16 cellular contexts compared by ENCODE assay signal in genomic region chrX:8724176-8724757, GRCh38. TPM values are rescaled to one million over a fixed set of nuclear protein-coding genes. Genes with fewer than 3 reads are reported as not detected.
DNase-seq lines count a peak whose midpoint lies in the region; ATAC-seq, FAIRE-seq and TF ChIP-seq lines count a peak whose summit lies in the region.
"Had no signal": no experiment of that assay in that cellular context is flagged by ENCODE, and none has a peak within 500 bp of the region (broad histone marks: within the 10 kb centered on the region; RNA-seq: fewer than 3 reads in every experiment).

No MANE protein-coding gene starts in this region.

- no peak overlapping the region for H3K4me2 ChIP-seq in A549

- TF ChIP-seq EP300 in A549 (IDR thresholded peaks at IDR 0.05) = no peak

- no peaks in the 10 kb centered on the region for H3K9me3 Mint-ChIP-seq in stimulated activated effector memory CD8-positive, alpha-beta T cell treated with anti-CD3 and anti-CD28 coated beads, Interleukin-12 subunit alpha, Interleukin-12 subunit beta, amount 100 ng/mL, for 72 hours
- no peaks in the 10 kb centered on the region for H3K9me3 Mint-ChIP-seq in stimulated activated memory B cell treated with anti-CD40 and anti-IgM and Interleukin-4, amounts not matched to agents 10 μg/mL and 1 μg/mL and 100 μg/mL, for 72 hours
- no peaks in the 10 kb centered on the region for H3K9me3 Mint-ChIP-seq in CD8-positive, alpha-beta T cell
- H3K9me3 Mint-ChIP-seq: T-helper 1 cell treated with Interleukin-12 subunit alpha and Interleukin-12 subunit beta and Interleukin-4 antibody, amounts not matched to agents 30 μg/mL and 1 μg/mL, for 36 hours had no signal

- WGBS in A549 (ENCODE audit: missing lambda C conversion rate) = 11% methylated on average over 10 of the region's 10 CpGs
- 72 to 73% methylated on average over 9 to 10 of the region's 10 CpGs for WGBS in testis, 2 donors

- peak; percentile 68 to 86 for ATAC-seq in A549
- no peak for ATAC-seq in stimulated activated effector memory CD8-positive, alpha-beta T cell treated with anti-CD3 and anti-CD28 coated beads, Interleukin-12 subunit alpha, Interleukin-12 subunit beta, amount 100 ng/mL, for 72 hours
- no peak for ATAC-seq in stimulated activated memory B cell treated with anti-CD40 and anti-IgM and Interleukin-4, amounts not matched to agents 10 μg/mL and 1 μg/mL and 100 μg/mL, for 72 hours
- ATAC-seq in CD8-positive, alpha-beta T cell = no peak
- ATAC-seq: activated CD8-positive, alpha-beta memory T cell treated with anti-CD3 and anti-CD28 coated beads, Interleukin-2, amount 10 ng/mL, durations not matched to agents 7 days and 5 days; mucosa of descending colon had no signal

- intact Hi-C loops in testis (cut with DNase I; ENCODE audit: low total_unique reads) = no loop called here
- intact Hi-C loops in CD8-positive, alpha-beta T cell (cut with DNase I, micrococcal nuclease) = no loop called here

- no peak for TF ChIP-seq RAD21 in A549 (conservative IDR thresholded peaks at IDR 0.05 in 1 of 2, IDR thresholded peaks at IDR 0.05 in 1 of 2)

- POLR2A ChIA-PET in A549 (lab: Yijun Ruan, JAX) = no interaction called here
- POLR2A ChIA-PET in CD8-positive, alpha-beta T cell (lab: Charles Lee) = no interaction called here

- TF ChIP-seq CTCF in A549 (IDR thresholded peaks at IDR 0.05) (no peak), GM12874 (IDR thresholded peaks at IDR 0.05; ENCODE audit: insufficient read depth, low read depth, low read length) (peak; percentile 29; the same call in 1 of the 2 replicates), testis (IDR thresholded peaks at IDR 0.05) (no peak)
- no peak for TF ChIP-seq CTCF in CD8-positive, alpha-beta T cell (IDR thresholded peaks at IDR 0.05)

- H3K4me3 ChIP-seq in A549 = no peak overlapping the region
- no peak overlapping the region for H3K4me3 ChIP-seq in testis
- no peak overlapping the region for H3K4me3 ChIP-seq in CD8-positive, alpha-beta T cell (ENCODE audit: low read depth, low read length)
- H3K4me3 ChIP-seq: heart right ventricle, mucosa of descending colon, transverse colon had no signal

- TF ChIP-seq POLR2A in A549 (IDR thresholded peaks at IDR 0.05; ENCODE audit: low read length) = no peak
- TF ChIP-seq POLR2A in erythroblast (IDR thresholded peaks at IDR 0.05; ENCODE audit: low read length) = no peak
- TF ChIP-seq POLR2A in testis (IDR thresholded peaks at IDR 0.05) = no peak

- CTCF ChIA-PET in A549 (lab: Yijun Ruan, JAX) = interaction anchor here (0.9 to 1.8 kb wide), 2 partner anchors 14 to 321 kb away, joined by 3 to 8 read pairs; no protein-coding TSS in a partner anchor
- CTCF ChIA-PET in CD8-positive, alpha-beta T cell (lab: Charles Lee) = interaction anchor here (1.4 kb wide), 1 partner anchor 14 kb away, joined by 6 read pairs; no protein-coding TSS in a partner anchor

- no peaks in the 10 kb centered on the region for H3K4me1 Mint-ChIP-seq in stimulated activated effector memory CD8-positive, alpha-beta T cell treated with anti-CD3 and anti-CD28 coated beads, Interleukin-12 subunit alpha, Interleukin-12 subunit beta, amount 100 ng/mL, for 72 hours
- H3K4me1 Mint-ChIP-seq in stimulated activated memory B cell treated with anti-CD40 and anti-IgM and Interleukin-4, amounts not matched to agents 10 μg/mL and 1 μg/mL and 100 μg/mL, for 72 hours = no peaks in the 10 kb centered on the region
- H3K4me1 Mint-ChIP-seq in CD8-positive, alpha-beta T cell (ENCODE audit: low read depth) = no peaks in the 10 kb centered on the region
- H3K4me1 Mint-ChIP-seq: activated CD8-positive, alpha-beta memory T cell treated with anti-CD3 and anti-CD28 coated beads, Interleukin-2, amount 10 ng/mL, durations not matched to agents 7 days and 5 days; CD4-positive, alpha-beta memory T cell had no signal

- no peaks in the 10 kb centered on the region for H3K36me3 Mint-ChIP-seq in stimulated activated effector memory CD8-positive, alpha-beta T cell treated with anti-CD3 and anti-CD28 coated beads, Interleukin-12 subunit alpha, Interleukin-12 subunit beta, amount 100 ng/mL, for 72 hours
- H3K36me3 Mint-ChIP-seq in stimulated activated memory B cell treated with anti-CD40 and anti-IgM and Interleukin-4, amounts not matched to agents 10 μg/mL and 1 μg/mL and 100 μg/mL, for 72 hours = no peaks in the 10 kb centered on the region
- H3K36me3 Mint-ChIP-seq in CD8-positive, alpha-beta T cell = no peaks in the 10 kb centered on the region
- H3K36me3 Mint-ChIP-seq: activated CD8-positive, alpha-beta memory T cell treated with anti-CD3 and anti-CD28 coated beads, Interleukin-2, amount 10 ng/mL, durations not matched to agents 7 days and 5 days; CD4-positive, alpha-beta memory T cell had no signal

- H3K27ac ChIP-seq in A549 (no peak overlapping the region), testis (no peak overlapping the region)
- H3K27ac ChIP-seq in CD8-positive, alpha-beta T cell (ENCODE audit: low read depth, low read length) = no peak overlapping the region
- H3K27ac ChIP-seq: heart right ventricle, transverse colon had no signal

- H3K27ac Mint-ChIP-seq in stimulated activated effector memory CD8-positive, alpha-beta T cell treated with anti-CD3 and anti-CD28 coated beads, Interleukin-12 subunit alpha, Interleukin-12 subunit beta, amount 100 ng/mL, for 72 hours = no peak overlapping the region
- no peak overlapping the region for H3K27ac Mint-ChIP-seq in stimulated activated memory B cell treated with anti-CD40 and anti-IgM and Interleukin-4, amounts not matched to agents 10 μg/mL and 1 μg/mL and 100 μg/mL, for 72 hours
- no peak overlapping the region for H3K27ac Mint-ChIP-seq in CD8-positive, alpha-beta T cell
- H3K27ac Mint-ChIP-seq: activated CD8-positive, alpha-beta memory T cell treated with anti-CD3 and anti-CD28 coated beads, Interleukin-2, amount 10 ng/mL, durations not matched to agents 7 days and 5 days; CD4-positive, alpha-beta memory T cell; T-helper 1 cell treated with Interleukin-12 subunit alpha and Interleukin-12 subunit beta and Interleukin-4 antibody, amounts not matched to agents 30 μg/mL and 1 μg/mL, for 36 hours had no signal

- no peaks in the 10 kb centered on the region for H3K9me3 ChIP-seq in A549
- no peaks in the 10 kb centered on the region for H3K9me3 ChIP-seq in testis
- H3K9me3 ChIP-seq in CD8-positive, alpha-beta T cell (ENCODE audit: low read length) = no peaks in the 10 kb centered on the region
- H3K9me3 ChIP-seq: heart right ventricle, mucosa of descending colon, transverse colon had no signal

- no peaks in the 10 kb centered on the region for H3K27me3 ChIP-seq in testis
- no peaks in the 10 kb centered on the region for H3K27me3 ChIP-seq in CD8-positive, alpha-beta T cell (ENCODE audit: insufficient read depth, low read length)
- H3K27me3 ChIP-seq: transverse colon had no signal

- DNase-seq in A549 (ENCODE audit: low read depth in 1 of 2, low spot score in 1 of 2) = peak; percentile 11 to 40
- peak; percentile 27 for DNase-seq in NCI-H69 (lab: John Stamatoyannopoulos, UW)
- DNase-seq in erythroblast (lab: John Stamatoyannopoulos, UW) = peak; percentile 0 to 1
- no peak for DNase-seq in stimulated activated effector memory CD8-positive, alpha-beta T cell treated with anti-CD3 and anti-CD28 coated beads, Interleukin-12 subunit alpha, Interleukin-12 subunit beta, amount 100 ng/mL, for 72 hours (ENCODE audit: low spot score in 2 of 2)
- DNase-seq in testis = no peak
- DNase-seq in CD8-positive, alpha-beta T cell = no peak
- DNase-seq: activated CD8-positive, alpha-beta memory T cell treated with anti-CD3 and anti-CD28 coated beads, Interleukin-2, amount 10 ng/mL, durations not matched to agents 7 days and 5 days; amygdala; CD4-positive, alpha-beta memory T cell; heart right ventricle; mucosa of descending colon; NCI-H1048; transverse colon had no signal

- H3K4me1 ChIP-seq in A549 = no peaks in the 10 kb centered on the region
- no peaks in the 10 kb centered on the region for H3K4me1 ChIP-seq in testis
- H3K4me1 ChIP-seq in CD8-positive, alpha-beta T cell (ENCODE audit: insufficient read depth, low read length) = no peaks in the 10 kb centered on the region
- H3K4me1 ChIP-seq: heart right ventricle, transverse colon had no signal

- no peaks in the 10 kb centered on the region for H3K27me3 Mint-ChIP-seq in stimulated activated memory B cell treated with anti-CD40 and anti-IgM and Interleukin-4, amounts not matched to agents 10 μg/mL and 1 μg/mL and 100 μg/mL, for 72 hours
- peaks cover 27% of the 10 kb centered on the region for H3K27me3 Mint-ChIP-seq in CD8-positive, alpha-beta T cell (ENCODE audit: low read depth)

- FAIRE-seq in A549 (lab: Jason Lieb, UNC) = no peak

- H3K36me3 ChIP-seq in testis (ENCODE audit: low read depth, missing control alignments) = no peaks in the 10 kb centered on the region
- no peaks in the 10 kb centered on the region for H3K36me3 ChIP-seq in CD8-positive, alpha-beta T cell (ENCODE audit: insufficient read depth, low read length)
- H3K36me3 ChIP-seq: heart right ventricle, transverse colon had no signal

- H3K4me3 Mint-ChIP-seq in stimulated activated effector memory CD8-positive, alpha-beta T cell treated with anti-CD3 and anti-CD28 coated beads, Interleukin-12 subunit alpha, Interleukin-12 subunit beta, amount 100 ng/mL, for 72 hours = no peak overlapping the region
- H3K4me3 Mint-ChIP-seq in stimulated activated memory B cell treated with anti-CD40 and anti-IgM and Interleukin-4, amounts not matched to agents 10 μg/mL and 1 μg/mL and 100 μg/mL, for 72 hours = no peak overlapping the region
- no peak overlapping the region for H3K4me3 Mint-ChIP-seq in CD8-positive, alpha-beta T cell
- H3K4me3 Mint-ChIP-seq: activated CD8-positive, alpha-beta memory T cell treated with anti-CD3 and anti-CD28 coated beads, Interleukin-2, amount 10 ng/mL, durations not matched to agents 7 days and 5 days; CD4-positive, alpha-beta memory T cell; T-helper 1 cell treated with Interleukin-12 subunit alpha and Interleukin-12 subunit beta and Interleukin-4 antibody, amounts not matched to agents 30 μg/mL and 1 μg/mL, for 36 hours had no signal

TF ChIP-seq in A549, 52 proteins besides CTCF, POLR2A, EP300 and RAD21 (continues in another document):
- TF ChIP-seq MAZ (IDR thresholded peaks at IDR 0.05; ENCODE audit: borderline replicate concordance, low read depth, low read length) (no peak), HOXB13 (CRISPR knock-in tag; IDR thresholded peaks at IDR 0.05; ENCODE audit: low read depth) (no peak), MAFK (IDR thresholded peaks at IDR 0.05; ENCODE audit: partially characterized antibody) (no peak), RCOR1 (IDR thresholded peaks at IDR 0.05; ENCODE audit: low read depth, low read length) (no peak), CHD2 (IDR thresholded peaks at IDR 0.05; ENCODE audit: low read length, partially characterized antibody) (no peak)

RNA-seq across cellular contexts. Expression of gene ANOS1, which starts 7.7 kb away (rescaled TPM):
- 0.03 and 0.04 TPM in 2 replicates for polyA plus RNA-seq in A549 (2011; rRNA removed)
- polyA plus RNA-seq in A549 (2012; cell fraction: cytosol; rRNA removed) = under 0.01 and 0.01 TPM in 2 replicates
- 0.01 TPM in 2 replicates for polyA plus RNA-seq in A549 (2012; cell fraction: nucleus; rRNA removed)
- polyA plus RNA-seq in A549 (2017; fragmentation: RNase III; extraction: RNeasy Plus Mini Kit Qiagen cat#74134 plus additional on column Dnase treatment) = not detected in 3 replicates
- polyA minus RNA-seq in A549 (2011; rRNA and poly(A)+ RNA removed) = 0.08 TPM in 1 of 2 replicates, not detected in the other
- total RNA-seq in testis = 10 to 100 TPM; 29.4 to 37.2 TPM
- polyA plus RNA-seq in testis (ENCODE audit: insufficient read depth, low read depth, low replicate concordance) = 12.3 TPM
- not detected for total RNA-seq in CD8-positive, alpha-beta T cell
- total RNA-seq: activated CD8-positive, alpha-beta memory T cell treated with anti-CD3 and anti-CD28 coated beads, Interleukin-2, amount 10 ng/mL, durations not matched to agents 7 days and 5 days had no signal
- polyA plus RNA-seq: CD4-positive, alpha-beta memory T cell had no signal

Comparison
In these comparisons a context has a peak if more than half of its experiments do, and no peak if none do; other contexts are left out.
1. ATAC-seq: peak in A549 (2 of 2); none in stimulated activated effector memory CD8-positive, alpha-beta T cell treated with anti-CD3 and anti-CD28 coated beads, Interleukin-12 subunit alpha, Interleukin-12 subunit beta, amount 100 ng/mL, for 72 hours (single experiment), stimulated activated memory B cell treated with anti-CD40 and anti-IgM and Interleukin-4, amounts not matched to agents 10 μg/mL and 1 μg/mL and 100 μg/mL, for 72 hours (single experiment) and CD8-positive, alpha-beta T cell (single experiment).
2. DNase-seq: peak in A549 (2 of 2), NCI-H69 (single experiment) and erythroblast (2 of 2); none in stimulated activated effector memory CD8-positive, alpha-beta T cell treated with anti-CD3 and anti-CD28 coated beads, Interleukin-12 subunit alpha, Interleukin-12 subunit beta, amount 100 ng/mL, for 72 hours (0 of 2), testis (single experiment) and CD8-positive, alpha-beta T cell (0 of 7).
3. RNA of gene ANOS1, which starts 7.7 kb away (total RNA-seq): 29.4 to 37.2 TPM in testis; not detected in CD8-positive, alpha-beta T cell; every median in the first group is over 10 times any median in the second.